ENCODE assay signal across 9 cellular contexts in genomic region chr11:67285541-67286498, GRCh38. TPM values are rescaled to one million over a fixed set of nuclear protein-coding genes. Genes with fewer than 3 reads are reported as not detected.
DNase-seq lines count a peak whose midpoint lies in the region; ATAC-seq and TF ChIP-seq lines count a peak whose summit lies in the region.
"Had no signal": no experiment of that assay in that cellular context is flagged by ENCODE, and none has a peak within 500 bp of the region (broad histone marks: within the 10 kb centered on the region; RNA-seq: fewer than 3 reads in every experiment).

No MANE protein-coding gene starts in this region.

- peaks cover 5% of the 10 kb centered on the region for H3K27me3 Mint-ChIP-seq in CD4-positive, CD25-positive, alpha-beta regulatory T cell
- no peaks in the 10 kb centered on the region for H3K27me3 Mint-ChIP-seq in natural killer cell treated with Interleukin-12 subunit alpha and Interleukin-12 subunit beta and Interleukin-15 and Interleukin-18, amount 100 ng/mL, for 72 hours

- no peak for DNase-seq in CD4-positive, CD25-positive, alpha-beta regulatory T cell
- DNase-seq in Panc1 (ENCODE audit: low read depth, low spot score) = no peak
- no peak for DNase-seq in colonic mucosa
- no peak for DNase-seq in natural killer cell treated with Interleukin-12 subunit alpha and Interleukin-12 subunit beta and Interleukin-15 and Interleukin-18, amount 100 ng/mL, for 72 hours (ENCODE audit: low spot score)
- no peak for DNase-seq in WERI-Rb-1
- DNase-seq: SK-N-SH had no signal

- peak overlapping the region; percentile 6 to 19 for H3K9ac ChIP-seq in colonic mucosa (ENCODE audit: low read depth in 2 of 2, low read length in 2 of 2)
- H3K9ac ChIP-seq: SK-N-SH had no signal

- TSS peak; percentile 81 for BruUV-seq in Panc1 (replicated peaks; lab: Mats Ljungman, UMichigan)

- intact Hi-C loops in Panc1 (cut with micrococcal nuclease; ENCODE audit: unreplicated experiment) = no loop called here
- intact Hi-C loops in colonic mucosa (cut with DNase I) = no loop called here

- POLR2A ChIA-PET in Panc1 (lab: Charles Lee) = no interaction called here

- no peaks in the 10 kb centered on the region for H3K27me3 ChIP-seq in CD4-positive, CD25-positive, alpha-beta regulatory T cell (ENCODE audit: control insufficient read depth, insufficient read depth, low read length)
- no peaks in the 10 kb centered on the region for H3K27me3 ChIP-seq in Panc1 (ENCODE audit: control insufficient read depth, insufficient read depth, low read length)
- no peaks in the 10 kb centered on the region for H3K27me3 ChIP-seq in colonic mucosa
- H3K27me3 ChIP-seq in WERI-Rb-1 (ENCODE audit: insufficient read depth, low read depth, severe bottlenecking) = no peaks in the 10 kb centered on the region

- H3K4me1 Mint-ChIP-seq in CD4-positive, CD25-positive, alpha-beta regulatory T cell = peaks cover 0 to 44% (median 16%) of the 10 kb centered on the region in 4 donors
- H3K4me1 Mint-ChIP-seq in natural killer cell treated with Interleukin-12 subunit alpha and Interleukin-12 subunit beta and Interleukin-15 and Interleukin-18, amount 100 ng/mL, for 72 hours (ENCODE audit: low read depth in 2 of 2) = peaks cover 22 to 32% of the 10 kb centered on the region in 2 donors

- no peak overlapping the region for H3K4me3 Mint-ChIP-seq in CD4-positive, CD25-positive, alpha-beta regulatory T cell
- H3K4me3 Mint-ChIP-seq in natural killer cell treated with Interleukin-12 subunit alpha and Interleukin-12 subunit beta and Interleukin-15 and Interleukin-18, amount 100 ng/mL, for 72 hours = peak overlapping the region; percentile 91

- H3K4me3 ChIP-seq in CD4-positive, CD25-positive, alpha-beta regulatory T cell (ENCODE audit: low read depth, low read length) = no peak overlapping the region
- H3K4me3 ChIP-seq in Panc1 (ENCODE audit: low read depth in 2 of 2, low read length in 2 of 2) (no peak overlapping the region), colonic mucosa (no peak overlapping the region), WERI-Rb-1 (ENCODE audit: low read depth, low read length) (no peak overlapping the region)

- peaks cover 45% of the 10 kb centered on the region for H3K4me1 ChIP-seq in CD4-positive, CD25-positive, alpha-beta regulatory T cell (ENCODE audit: control insufficient read depth, insufficient read depth, low read length, poor library complexity, severe bottlenecking)
- H3K4me1 ChIP-seq in Panc1 (ENCODE audit: control insufficient read depth, insufficient read depth, low read length) (peaks cover 17% of the 10 kb centered on the region), colonic mucosa (peaks cover 15% of the 10 kb centered on the region)

- TF ChIP-seq CTCF in Panc1 (IDR thresholded peaks at IDR 0.05) = no peak
- no peak for TF ChIP-seq CTCF in colonic mucosa (IDR thresholded peaks at IDR 0.05)
- TF ChIP-seq CTCF in WERI-Rb-1 (IDR thresholded peaks at IDR 0.05; ENCODE audit: low read depth, low read length) = no peak

- H3K36me3 Mint-ChIP-seq in CD4-positive, CD25-positive, alpha-beta regulatory T cell = peaks cover 4% of the 10 kb centered on the region
- no peaks in the 10 kb centered on the region for H3K36me3 Mint-ChIP-seq in natural killer cell treated with Interleukin-12 subunit alpha and Interleukin-12 subunit beta and Interleukin-15 and Interleukin-18, amount 100 ng/mL, for 72 hours

- no peaks in the 10 kb centered on the region for H3K9me3 ChIP-seq in CD4-positive, CD25-positive, alpha-beta regulatory T cell (ENCODE audit: control insufficient read depth in 2 of 2, low read length in 2 of 2)
- no peaks in the 10 kb centered on the region for H3K9me3 ChIP-seq in Panc1 (ENCODE audit: control insufficient read depth, insufficient read depth, low read depth, low read length)
- no peaks in the 10 kb centered on the region for H3K9me3 ChIP-seq in colonic mucosa
- H3K9me3 ChIP-seq in WERI-Rb-1 (ENCODE audit: severe bottlenecking) = no peaks in the 10 kb centered on the region
- H3K9me3 ChIP-seq: SK-N-SH had no signal

- no peak for ATAC-seq in CD4-positive, CD25-positive, alpha-beta regulatory T cell (ENCODE audit: low read depth in 2 of 2)
- no peak for ATAC-seq in Panc1
- ATAC-seq in natural killer cell treated with Interleukin-12 subunit alpha and Interleukin-12 subunit beta and Interleukin-15 and Interleukin-18, amount 100 ng/mL, for 72 hours = no peak
- no peak for ATAC-seq in HG02938 (IDR thresholded peaks at IDR 0.05; ENCODE audit: unreplicated experiment)
- ATAC-seq in HG03521 (IDR thresholded peaks at IDR 0.05; ENCODE audit: unreplicated experiment) = no peak
- ATAC-seq in GM19328 (IDR thresholded peaks at IDR 0.05; ENCODE audit: unreplicated experiment) = no peak

- H3K36me3 ChIP-seq in CD4-positive, CD25-positive, alpha-beta regulatory T cell (ENCODE audit: control insufficient read depth, insufficient read depth, low read length) = peaks cover 62% of the 10 kb centered on the region
- H3K36me3 ChIP-seq in Panc1 (ENCODE audit: control insufficient read depth, insufficient read depth, low read length) (no peaks in the 10 kb centered on the region; the same call in 1 of the 2 replicates), colonic mucosa (peaks cover 38% of the 10 kb centered on the region), WERI-Rb-1 (peaks cover 78% of the 10 kb centered on the region)

- CTCF ChIA-PET in Panc1 (lab: Charles Lee) = interaction anchor here (0.8 kb wide), 1 partner anchor 922 kb away, joined by 3 read pairs; no protein-coding TSS in a partner anchor

- in situ Hi-C loops in Panc1 (cut with HindIII; ENCODE audit: low pct_unique_long_range_greater_than_20kb, low sequenced_read_pairs) = no loop called here

- H3K27ac Mint-ChIP-seq in CD4-positive, CD25-positive, alpha-beta regulatory T cell = peak overlapping the region in 2 of 3 donors; percentile 99 to 100
- H3K27ac Mint-ChIP-seq in natural killer cell treated with Interleukin-12 subunit alpha and Interleukin-12 subunit beta and Interleukin-15 and Interleukin-18, amount 100 ng/mL, for 72 hours = peak overlapping the region; percentile 98 to 100

- H3K27ac ChIP-seq in CD4-positive, CD25-positive, alpha-beta regulatory T cell (ENCODE audit: insufficient read depth, low read length, poor library complexity, severe bottlenecking) = peak overlapping the region; percentile 95
- H3K27ac ChIP-seq in Panc1 (ENCODE audit: low read length) (no peak overlapping the region), colonic mucosa (peak overlapping the region; percentile 95), WERI-Rb-1 (no peak overlapping the region)

- H3K9me3 Mint-ChIP-seq in CD4-positive, CD25-positive, alpha-beta regulatory T cell = peaks cover 0 to 1% (median 0%) of the 10 kb centered on the region in 7 donors
- no peaks in the 10 kb centered on the region for H3K9me3 Mint-ChIP-seq in natural killer cell treated with Interleukin-12 subunit alpha and Interleukin-12 subunit beta and Interleukin-15 and Interleukin-18, amount 100 ng/mL, for 72 hours

RNA-seq across cellular contexts. Expression of gene ANKRD13D, which starts 3.3 kb away (rescaled TPM):
- total RNA-seq in CD4-positive, CD25-positive, alpha-beta regulatory T cell = 158 TPM
- polyA plus RNA-seq in CD4-positive, CD25-positive, alpha-beta regulatory T cell = 10 to 100 TPM in 3 of 4 donors, 1 to 10 TPM in 1; 9.5 to 18.9 (median 12.6) TPM
- total RNA-seq in Panc1 (2021; ENCODE audit: unreplicated experiment) (76.5 TPM), colonic mucosa (10 to 100 TPM; 18.8 to 39.5 TPM)
- 55.6 TPM for polyA plus RNA-seq in Panc1 (2012; ENCODE audit: insufficient read length)
- 100 to 1,000 TPM; 182 to 231 TPM for total RNA-seq in natural killer cell treated with Interleukin-12 subunit alpha and Interleukin-12 subunit beta and Interleukin-15 and Interleukin-18, amount 100 ng/mL, for 72 hours

RNA-seq across cellular contexts. Expression of gene SSH3, which starts 17.5 kb away (rescaled TPM):
- 24.4 TPM for total RNA-seq in CD4-positive, CD25-positive, alpha-beta regulatory T cell
- polyA plus RNA-seq in CD4-positive, CD25-positive, alpha-beta regulatory T cell = 1 to 10 TPM; 2.3 to 7.1 (median 3.1) TPM
- total RNA-seq in Panc1 (2021; ENCODE audit: unreplicated experiment) (79.8 TPM), colonic mucosa (10 to 100 TPM; 69.7 to 81.7 TPM)
- polyA plus RNA-seq in Panc1 (2012; ENCODE audit: insufficient read length) = 82.6 TPM
- 10 to 100 TPM; 19.2 to 32.3 TPM for total RNA-seq in natural killer cell treated with Interleukin-12 subunit alpha and Interleukin-12 subunit beta and Interleukin-15 and Interleukin-18, amount 100 ng/mL, for 72 hours

RNA-seq across cellular contexts. Expression of gene GRK2, which starts 19.5 kb away (rescaled TPM):
- total RNA-seq in CD4-positive, CD25-positive, alpha-beta regulatory T cell = 295 TPM
- polyA plus RNA-seq in CD4-positive, CD25-positive, alpha-beta regulatory T cell = 10 to 100 TPM; 13.2 to 27.8 (median 19.3) TPM
- 103 TPM for total RNA-seq in Panc1 (2021; ENCODE audit: unreplicated experiment)
- 192 TPM for polyA plus RNA-seq in Panc1 (2012; ENCODE audit: insufficient read length)
- total RNA-seq in colonic mucosa = 100 to 1,000 TPM; 108 to 137 TPM
- 100 to 1,000 TPM; 394 to 432 TPM for total RNA-seq in natural killer cell treated with Interleukin-12 subunit alpha and Interleukin-12 subunit beta and Interleukin-15 and Interleukin-18, amount 100 ng/mL, for 72 hours

Comparison
In these comparisons a context has a peak if more than half of its experiments do, and no peak if none do; other contexts are left out.
1. H3K27ac ChIP-seq: peak in CD4-positive, CD25-positive, alpha-beta regulatory T cell (single experiment) and colonic mucosa (single experiment); none in Panc1 (single experiment) and WERI-Rb-1 (single experiment).